ENCODE assay signal across 18 cellular contexts in the genomic region with DNA sequence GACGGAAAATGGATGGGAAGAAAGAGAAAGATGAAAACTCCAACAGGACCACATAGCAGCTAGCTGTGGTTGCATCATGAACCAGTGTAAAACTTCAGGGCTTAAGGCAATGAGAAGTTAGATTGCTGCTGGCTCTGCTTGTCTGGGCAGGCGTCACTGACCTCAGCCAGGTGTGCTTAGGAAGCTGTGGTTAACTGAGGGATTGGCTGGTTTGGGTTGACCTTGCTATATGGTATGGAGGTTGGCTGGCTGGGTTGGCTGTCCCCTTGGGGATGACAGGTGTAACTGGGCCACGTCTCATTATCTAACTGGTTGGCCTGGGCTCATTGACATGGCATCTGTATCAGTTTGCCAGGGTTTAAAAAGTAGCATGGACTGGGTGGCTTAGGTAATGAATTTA. TPM values are rescaled to one million over a fixed set of nuclear protein-coding genes. Genes with fewer than 3 reads are reported as not detected.
DNase-seq lines count a peak whose midpoint lies in the region; ATAC-seq and TF ChIP-seq lines count a peak whose summit lies in the region.
"Had no signal": no experiment of that assay in that cellular context is flagged by ENCODE, and none has a peak within 500 bp of the region (broad histone marks: within the 10 kb centered on the region; RNA-seq: fewer than 3 reads in every experiment).

No MANE protein-coding gene starts in this region.

- DNase-seq in MM.1S (peak; percentile 56), esophagus muscularis mucosa (ENCODE audit: extremely low spot score) (peak; percentile 78), upper lobe of right lung (peak; percentile 33)
- no peak for DNase-seq in stimulated activated naive CD8-positive, alpha-beta T cell treated with anti-CD3 and anti-CD28 coated beads, Interleukin-15, amount 100 ng/mL, for 72 hours
- DNase-seq: AML-193; Caco-2; Calu3; CD4-positive, alpha-beta T cell; CD8-positive, alpha-beta T cell; DMS79 treated with DMSO at 0.1 percent for 48 hours; GF-D8 had no signal

- H3K36me3 ChIP-seq in MM.1S (replicated peaks; ENCODE audit: insufficient read depth, low read length) (no peaks in the 10 kb centered on the region), esophagus muscularis mucosa (no peaks in the 10 kb centered on the region), upper lobe of right lung (no peaks in the 10 kb centered on the region)
- H3K36me3 ChIP-seq: BLaER1 treated with 17β-estradiol and CSF1 and Interleukin-3, amounts not matched to agents 10 nM and 100 nM had no signal

- TF ChIP-seq POLR2A in esophagus muscularis mucosa (IDR thresholded peaks at IDR 0.05; ENCODE audit: low read depth): no peak

- no peaks in the 10 kb centered on the region for H3K9me3 ChIP-seq in MM.1S (replicated peaks; ENCODE audit: insufficient read depth, low read length)
- H3K9me3 ChIP-seq in esophagus muscularis mucosa: peaks cover 0 to 23% (median 13%) of the 10 kb centered on the region in 4 donors
- no peaks in the 10 kb centered on the region for H3K9me3 ChIP-seq in upper lobe of right lung

- H3K9me2 ChIP-seq in MM.1S (replicated peaks; ENCODE audit: insufficient read depth, low read length): no peaks in the 10 kb centered on the region

- H3K4me1 Mint-ChIP-seq in stimulated activated naive CD8-positive, alpha-beta T cell treated with anti-CD3 and anti-CD28 coated beads, Interleukin-15, amount 100 ng/mL, for 72 hours: no peaks in the 10 kb centered on the region
- H3K4me1 Mint-ChIP-seq: B cell had no signal

- H2AFZ ChIP-seq in MM.1S (ENCODE audit: low read length): no peak overlapping the region

- H3K4me3 ChIP-seq in MM.1S (ENCODE audit: low read length): no peak overlapping the region
- no peak overlapping the region for H3K4me3 ChIP-seq in esophagus muscularis mucosa
- no peak overlapping the region for H3K4me3 ChIP-seq in upper lobe of right lung
- H3K4me3 ChIP-seq: A549; BLaER1 treated with 17β-estradiol and CSF1 and Interleukin-3, amounts not matched to agents 10 nM and 100 nM had no signal

- no peak for TF ChIP-seq CTCF in MM.1S (IDR thresholded peaks at IDR 0.05; ENCODE audit: low read length)
- no peak for TF ChIP-seq CTCF in esophagus muscularis mucosa (IDR thresholded peaks at IDR 0.05)
- no peak for TF ChIP-seq CTCF in upper lobe of right lung (IDR thresholded peaks at IDR 0.05)

- ATAC-seq in upper lobe of right lung (no peak), HG03280 (IDR thresholded peaks at IDR 0.05; ENCODE audit: unreplicated experiment) (no peak)
- no peak for ATAC-seq in stimulated activated naive CD8-positive, alpha-beta T cell treated with anti-CD3 and anti-CD28 coated beads, Interleukin-15, amount 100 ng/mL, for 72 hours
- ATAC-seq: A549; CD8-positive, alpha-beta T cell had no signal

- H3K27me3 ChIP-seq in MM.1S (replicated peaks; ENCODE audit: insufficient read depth, low read length) (no peaks in the 10 kb centered on the region), esophagus muscularis mucosa (no peaks in the 10 kb centered on the region), upper lobe of right lung (peaks cover 6% of the 10 kb centered on the region)
- H3K27me3 ChIP-seq: BLaER1 treated with 17β-estradiol and CSF1 and Interleukin-3, amounts not matched to agents 10 nM and 100 nM had no signal

- H3K4me3 Mint-ChIP-seq in stimulated activated naive CD8-positive, alpha-beta T cell treated with anti-CD3 and anti-CD28 coated beads, Interleukin-15, amount 100 ng/mL, for 72 hours: no peak overlapping the region
- H3K4me3 Mint-ChIP-seq: B cell; CD4-positive, alpha-beta T cell; CD8-positive, alpha-beta T cell had no signal

- intact Hi-C loops in esophagus muscularis mucosa (cut with DNase I) (no loop called here), upper lobe of right lung (cut with DNase I) (no loop called here)

- peaks cover 11 to 19% of the 10 kb centered on the region in 2 donors for H3K9me3 Mint-ChIP-seq in stimulated activated naive CD8-positive, alpha-beta T cell treated with anti-CD3 and anti-CD28 coated beads, Interleukin-15, amount 100 ng/mL, for 72 hours

- no peaks in the 10 kb centered on the region for H4K20me1 ChIP-seq in MM.1S (ENCODE audit: insufficient read depth, low read length)
- H4K20me1 ChIP-seq: BLaER1 treated with 17β-estradiol and CSF1 and Interleukin-3, amounts not matched to agents 10 nM and 100 nM had no signal

- no peak overlapping the region for H3K27ac Mint-ChIP-seq in stimulated activated naive CD8-positive, alpha-beta T cell treated with anti-CD3 and anti-CD28 coated beads, Interleukin-15, amount 100 ng/mL, for 72 hours
- H3K27ac Mint-ChIP-seq: B cell; CD4-positive, alpha-beta T cell; CD8-positive, alpha-beta T cell had no signal

- no peaks in the 10 kb centered on the region for H3F3A ChIP-seq in MM.1S (ENCODE audit: insufficient read depth, low read length)

- no peak overlapping the region for H3K9ac ChIP-seq in MM.1S (ENCODE audit: low read length)
- H3K9ac ChIP-seq: BLaER1 treated with 17β-estradiol and CSF1 and Interleukin-3, amounts not matched to agents 10 nM and 100 nM had no signal

- H3K27ac ChIP-seq in MM.1S (ENCODE audit: low read length): peak overlapping the region; percentile 17; the same call in 1 of the 2 replicates
- no peak overlapping the region for H3K27ac ChIP-seq in esophagus muscularis mucosa (replicated peaks in 1 of 4)
- no peak overlapping the region for H3K27ac ChIP-seq in upper lobe of right lung
- H3K27ac ChIP-seq: 22Rv1; A549; BLaER1 treated with 17β-estradiol and CSF1 and Interleukin-3, amounts not matched to agents 10 nM and 100 nM; C4-2B had no signal

- H3K79me2 ChIP-seq in MM.1S (ENCODE audit: low read length): no peaks in the 10 kb centered on the region

- no peaks in the 10 kb centered on the region for H3K4me1 ChIP-seq in MM.1S (ENCODE audit: low read length)
- H3K4me1 ChIP-seq in esophagus muscularis mucosa: no peaks in the 10 kb centered on the region
- no peaks in the 10 kb centered on the region for H3K4me1 ChIP-seq in upper lobe of right lung
- H3K4me1 ChIP-seq: A549; BLaER1 treated with 17β-estradiol and CSF1 and Interleukin-3, amounts not matched to agents 10 nM and 100 nM; Caco-2 had no signal

- TF ChIP-seq EP300 in esophagus muscularis mucosa (IDR thresholded peaks at IDR 0.05): no peak

- 68% methylated on average over 3 of the region's 3 CpGs for WGBS in esophagus muscularis mucosa

- no peak overlapping the region for H3K4me2 ChIP-seq in MM.1S (ENCODE audit: low read depth, low read length)
- H3K4me2 ChIP-seq: A549; BLaER1 treated with 17β-estradiol and CSF1 and Interleukin-3, amounts not matched to agents 10 nM and 100 nM had no signal

- H3K27me3 Mint-ChIP-seq in stimulated activated naive CD8-positive, alpha-beta T cell treated with anti-CD3 and anti-CD28 coated beads, Interleukin-15, amount 100 ng/mL, for 72 hours: no peaks in the 10 kb centered on the region
- H3K27me3 Mint-ChIP-seq: B cell; CD4-positive, alpha-beta T cell had no signal

RNA-seq across cellular contexts. Expression of gene NLRP4, which starts 40.9 kb away (rescaled TPM):
- not detected for total RNA-seq in esophagus muscularis mucosa
- not detected for total RNA-seq in upper lobe of right lung
- total RNA-seq: Caco-2; Calu3; CD4-positive, alpha-beta T cell; CD8-positive, alpha-beta T cell had no signal

RNA-seq across cellular contexts. Expression of gene NLRP11, which starts 45.4 kb away (rescaled TPM):
- total RNA-seq in esophagus muscularis mucosa (not detected), upper lobe of right lung (not detected)
- total RNA-seq: B cell; Calu3; CD4-positive, alpha-beta T cell; CD8-positive, alpha-beta T cell had no signal

RNA-seq across cellular contexts. Expression of gene NLRP13, which starts 54.9 kb away (rescaled TPM):
- not detected for total RNA-seq in esophagus muscularis mucosa
- total RNA-seq in upper lobe of right lung: not detected
- total RNA-seq: A172; B cell; Caco-2; Calu3; CD4-positive, alpha-beta T cell; CD8-positive, alpha-beta T cell had no signal

Comparison
In these comparisons a context has a peak if more than half of its experiments do, and no peak if none do; other contexts are left out.
1. DNase-seq: peak in MM.1S (single experiment), esophagus muscularis mucosa (single experiment) and upper lobe of right lung (single experiment); none in stimulated activated naive CD8-positive, alpha-beta T cell treated with anti-CD3 and anti-CD28 coated beads, Interleukin-15, amount 100 ng/mL, for 72 hours (0 of 2).